ENCODE assay signal across 11 cellular contexts in the genomic region with DNA sequence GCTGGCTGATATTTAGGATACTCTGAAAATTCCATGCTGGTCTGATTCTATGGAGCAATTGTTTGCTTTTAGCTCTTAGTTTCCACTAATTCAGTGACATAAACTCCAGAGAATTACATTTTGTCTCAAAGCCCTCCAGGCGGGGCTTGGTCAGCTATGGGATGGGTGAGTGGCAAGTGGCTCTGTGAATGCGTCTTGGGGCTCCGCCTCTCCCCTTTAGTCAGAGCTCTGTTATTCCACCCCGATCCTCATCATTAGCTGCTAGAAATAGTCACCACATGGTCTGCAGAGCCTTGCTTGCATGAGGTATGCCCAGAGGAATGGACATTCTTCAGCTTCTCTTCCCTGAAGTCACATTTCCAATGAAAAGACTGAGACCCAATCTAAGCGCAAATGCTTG.
A peak's percentile ranks its signal among the peaks of the same experiment; 100 is the strongest.
DNase-seq lines count a peak whose midpoint lies in the region; ATAC-seq and TF ChIP-seq lines count a peak whose summit lies in the region.
"Had no signal": no experiment of that assay in that cellular context is flagged by ENCODE, and none has a peak within 500 bp of the region (broad histone marks: within the 10 kb centered on the region; RNA-seq: fewer than 3 reads in every experiment).

No MANE protein-coding gene starts in this region.

- 49 to 52% (median 52%) methylated on average over 5 of the region's 5 CpGs for WGBS in psoas muscle, 3 donors

- peak; percentile 62 to 83 (median 80) for ATAC-seq in psoas muscle

- peak; percentile 98 for DNase-seq in EL
- peak; percentile 72 to 75 for DNase-seq in SJCRH30
- peak; percentile 1 for DNase-seq in fibroblast of peridontal ligament (ENCODE audit: extremely low read depth)
- DNase-seq in psoas muscle: no peak
- no peak for DNase-seq in NK-92 treated with Interleukin-12 subunit alpha and Interleukin-12 subunit beta, amount 100 ng/mL, for 24 hours (lab: John Stamatoyannopoulos, UW)
- no peak for DNase-seq in stimulated activated CD4-positive, alpha-beta T cell treated with anti-CD3 and anti-CD28 coated beads, Interleukin-2, amount 100 ng/mL, for 48 hours
- no peak for DNase-seq in activated CD4-positive, CD25-positive, alpha-beta regulatory T cell (lab: John Stamatoyannopoulos, UW)
- DNase-seq: activated CD4-positive, alpha-beta memory T cell treated with anti-CD3 and anti-CD28 coated beads for 36 hours; amygdala; immature natural killer cell; posterior cingulate gyrus had no signal

- H3K27ac ChIP-seq in SJCRH30 (peak overlapping the region; percentile 45), psoas muscle (peak overlapping the region; percentile 95)

- H3K36me3 ChIP-seq in SJCRH30: no peaks in the 10 kb centered on the region
- no peaks in the 10 kb centered on the region for H3K36me3 ChIP-seq in psoas muscle (ENCODE audit: insufficient read depth in 1 of 2, low read depth in 1 of 2)

- intact Hi-C loops in psoas muscle (cut with DNase I): loop anchor here (2.0 to 10.0 kb wide), 6 partner anchors 140 to 620 kb away; no protein-coding TSS in a partner anchor

- H3K9me3 ChIP-seq in SJCRH30 (replicated peaks) (no peaks in the 10 kb centered on the region), psoas muscle (no peaks in the 10 kb centered on the region)

- no peak overlapping the region for H3K4me3 ChIP-seq in SJCRH30
- H3K4me3 ChIP-seq in psoas muscle: peak overlapping the region; percentile 23

- H3K4me1 ChIP-seq in SJCRH30: peaks cover 48% of the 10 kb centered on the region
- H3K4me1 ChIP-seq in psoas muscle: peaks cover 43% of the 10 kb centered on the region

- no peaks in the 10 kb centered on the region for H3K27me3 ChIP-seq in SJCRH30
- no peaks in the 10 kb centered on the region for H3K27me3 ChIP-seq in psoas muscle (ENCODE audit: insufficient read depth in 3 of 3, low read length in 2 of 3)

- no peak for TF ChIP-seq CTCF in psoas muscle (IDR thresholded peaks at IDR 0.05)

Comparison
In these comparisons a context has a peak if more than half of its experiments do, and no peak if none do; other contexts are left out.
1. DNase-seq: peak in EL (single experiment), SJCRH30 (2 of 2) and fibroblast of peridontal ligament (single experiment); none in psoas muscle (0 of 2), NK-92 treated with Interleukin-12 subunit alpha and Interleukin-12 subunit beta, amount 100 ng/mL, for 24 hours (single experiment), stimulated activated CD4-positive, alpha-beta T cell treated with anti-CD3 and anti-CD28 coated beads, Interleukin-2, amount 100 ng/mL, for 48 hours (0 of 2) and activated CD4-positive, CD25-positive, alpha-beta regulatory T cell (0 of 4).